ENCODE assay signal across 8 cellular contexts in genomic region chr20:62304331-62305148, GRCh38. TPM values are rescaled to one million over a fixed set of nuclear protein-coding genes. Genes with fewer than 3 reads are reported as not detected.
DNase-seq lines count a peak whose midpoint lies in the region; ATAC-seq and TF ChIP-seq lines count a peak whose summit lies in the region.

No MANE protein-coding gene starts in this region.

- intact Hi-C loops in IMR-90 (cut with micrococcal nuclease) = loop anchor here (10.0 kb wide), 1 partner anchor 190 kb away; no protein-coding TSS in a partner anchor
- intact Hi-C loops in posterior cingulate gyrus (cut with DNase I) = loop anchor here (5.0 kb wide), 1 partner anchor 63 kb away; the partner anchor contains the start of gene LAMA5

- H3K9me3 ChIP-seq in IMR-90 (ENCODE audit: control insufficient read depth, insufficient read depth, low read length) = no peaks in the 10 kb centered on the region
- no peaks in the 10 kb centered on the region for H3K9me3 ChIP-seq in muscle layer of colon (ENCODE audit: low read length)

- H3K4me1 ChIP-seq in ACC112 (ENCODE audit: control insufficient read depth, insufficient read depth, low read length, unreplicated experiment) = peaks cover 18% of the 10 kb centered on the region
- H3K4me1 ChIP-seq in IMR-90 (ENCODE audit: control insufficient read depth, insufficient read depth, low read length) = peaks cover 12% of the 10 kb centered on the region
- peaks cover 21% of the 10 kb centered on the region for H3K4me1 ChIP-seq in muscle layer of colon (ENCODE audit: insufficient read depth, low read length)

- WGBS in IMR-90 (ENCODE audit: extremely low coverage in 2 of 2, insufficient read length in 1 of 2), 2 experiments = 89% methylated on average over 18 of the region's 29 CpGs; no CpG with 5 or more reads in 1 of the 2 experiments

- H2AK5ac ChIP-seq in IMR-90 (ENCODE audit: low read depth, low read length) = no peak overlapping the region

- no peak overlapping the region for H2BK120ac ChIP-seq in IMR-90 (ENCODE audit: low read depth, low read length)

- H3K36me3 Mint-ChIP-seq in central memory CD8-positive, alpha-beta T cell (ENCODE audit: insufficient read depth) = peaks cover 24% of the 10 kb centered on the region

- no peak overlapping the region for H3K56ac ChIP-seq in IMR-90 (ENCODE audit: extremely low read depth, insufficient read depth, low read length)

- H2AK9ac ChIP-seq in IMR-90 (replicated peaks; ENCODE audit: low read depth, low read length, poor library complexity) = peak overlapping the region; percentile 99

- H3K79me2 ChIP-seq in ACC112 (ENCODE audit: control insufficient read depth, insufficient read depth, low read length, unreplicated experiment) = peaks cover 39% of the 10 kb centered on the region

- peaks cover 41% of the 10 kb centered on the region for H4K20me1 ChIP-seq in IMR-90 (ENCODE audit: insufficient read depth, low read length)

- POLR2A ChIA-PET in IMR-90 (lab: Charles Lee; ENCODE audit: unreplicated experiment) = no interaction called here

- H2AFZ ChIP-seq in ACC112 (ENCODE audit: low read length, unreplicated experiment) = no peak overlapping the region
- H2AFZ ChIP-seq in IMR-90 (replicated peaks; ENCODE audit: low read length, poor library complexity) = peak overlapping the region; percentile 24

- H3K36me3 ChIP-seq in ACC112 (ENCODE audit: insufficient read depth, low read length) = peaks cover 5% of the 10 kb centered on the region; the same call in 1 of the 2 replicates
- H3K36me3 ChIP-seq in IMR-90 (ENCODE audit: control insufficient read depth, insufficient read depth, low read length) = peaks cover 51% of the 10 kb centered on the region
- H3K36me3 ChIP-seq in muscle layer of colon (ENCODE audit: insufficient read depth, low read length) = peaks cover 48% of the 10 kb centered on the region

- H4K91ac ChIP-seq in IMR-90 (ENCODE audit: insufficient read depth, low read depth, low read length) = no peak overlapping the region

- no peaks in the 10 kb centered on the region for H3K27me3 Mint-ChIP-seq in central memory CD8-positive, alpha-beta T cell

- no peak for DNase-seq in IMR-90
- no peak for DNase-seq in central memory CD8-positive, alpha-beta T cell (ENCODE audit: low spot score in 2 of 2)
- DNase-seq in posterior cingulate gyrus = no peak
- no peak for DNase-seq in left lobe of liver (ENCODE audit: low spot score)

- no peak for TF ChIP-seq POLR2A in IMR-90 (IDR thresholded peaks at IDR 0.05; ENCODE audit: low read depth, low read length)

- no peak overlapping the region for H3K4ac ChIP-seq in IMR-90 (ENCODE audit: low read depth, low read length)

- H3K9me3 Mint-ChIP-seq in central memory CD8-positive, alpha-beta T cell = no peaks in the 10 kb centered on the region

- peaks cover 30% of the 10 kb centered on the region for H3K4me1 Mint-ChIP-seq in central memory CD8-positive, alpha-beta T cell

- peak overlapping the region; percentile 100 for H3K4me3 ChIP-seq in ACC112 (ENCODE audit: low read depth, low read length)
- peak overlapping the region; percentile 99 for H3K4me3 ChIP-seq in IMR-90 (ENCODE audit: insufficient read depth, low read depth, low read length)
- peak overlapping the region; percentile 42 to 88 for H3K4me3 ChIP-seq in muscle layer of colon (ENCODE audit: low read depth in 1 of 2, low read length in 2 of 2)

- BruUV-seq in IMR-90 (replicated peaks; lab: Mats Ljungman, UMichigan) = no TSS peak

- ATAC-seq in IMR-90 (ENCODE audit: low read depth) = no peak
- no peak for ATAC-seq in central memory CD8-positive, alpha-beta T cell (replicated peaks; ENCODE audit: extremely low read depth, poor library complexity, severe bottlenecking)
- ATAC-seq in HG02981 (IDR thresholded peaks at IDR 0.05; ENCODE audit: unreplicated experiment) = no peak
- no peak for ATAC-seq in left lobe of liver
- ATAC-seq in GM18858 (IDR thresholded peaks at IDR 0.05; ENCODE audit: unreplicated experiment) = no peak

- TF ChIP-seq RAD21 in IMR-90 (IDR thresholded peaks at IDR 0.05; ENCODE audit: low read length) = no peak

- H3K23ac ChIP-seq in IMR-90 (ENCODE audit: low read depth, low read length) = peak overlapping the region; percentile 77

- peak overlapping the region; percentile 98 for H3K4me2 ChIP-seq in IMR-90 (ENCODE audit: low read depth, low read length)

- in situ Hi-C loops in IMR-90 (cut with MboI; ENCODE audit: low sequenced_read_pairs) = loop anchor here (5.0 kb wide), 1 partner anchor 78 kb away; no protein-coding TSS in a partner anchor

- CTCF ChIA-PET in IMR-90 (lab: Yijun Ruan, JAX) = interaction anchor here (1.0 to 1.1 kb wide), 3 partner anchors 64 to 79 kb away, joined by 3 read pairs; no protein-coding TSS in a partner anchor

- H3K79me1 ChIP-seq in IMR-90 (ENCODE audit: low read depth in 1 of 2, low read length in 2 of 2) = peaks cover 0 to 34% of the 10 kb centered on the region in 2 experiments; a peak in 1 of 4 replicates

- no peak overlapping the region for H2BK5ac ChIP-seq in IMR-90 (ENCODE audit: low read depth, low read length, poor library complexity, severe bottlenecking)

- no peak for TF ChIP-seq CTCF in IMR-90 (conservative IDR thresholded peaks at IDR 0.05; ENCODE audit: low read depth, low read length)

- no peak overlapping the region for H3K14ac ChIP-seq in IMR-90 (replicated peaks; ENCODE audit: low read depth, low read length)

- 0 out of 2 replicates have a peak, but pooled peaks cover 6% of the 10 kb centered on the region for H3K9me1 ChIP-seq in IMR-90 (ENCODE audit: insufficient read depth, low read length)

- no peak overlapping the region for H4K5ac ChIP-seq in IMR-90 (ENCODE audit: low read depth, low read length)

- peak overlapping the region; percentile 89 for H3K9ac ChIP-seq in IMR-90 (ENCODE audit: low read depth, low read length)
- H3K9ac ChIP-seq in muscle layer of colon (ENCODE audit: low read length) = peak overlapping the region; percentile 37

- no peak overlapping the region for H2BK15ac ChIP-seq in IMR-90 (ENCODE audit: low read depth, low read length)

- no peak overlapping the region for H3K18ac ChIP-seq in IMR-90 (ENCODE audit: low read depth, low read length)

- H3K27me3 ChIP-seq in ACC112 (ENCODE audit: insufficient read depth, low read length) (no peaks in the 10 kb centered on the region), IMR-90 (ENCODE audit: control insufficient read depth, insufficient read depth, low read length) (no peaks in the 10 kb centered on the region), muscle layer of colon (ENCODE audit: control insufficient read depth in 1 of 2, insufficient read depth in 2 of 2, low read length in 2 of 2) (no peaks in the 10 kb centered on the region)

- dilution Hi-C loops in IMR-90 (cut with HindIII; ENCODE audit: low sequenced_read_pairs, unreplicated experiment) = no loop called here

- H3K27ac ChIP-seq in ACC112 (ENCODE audit: low read depth, low read length) (no peak overlapping the region), IMR-90 (ENCODE audit: insufficient read depth, low read length) (peak overlapping the region; percentile 9; the same call in 1 of the 2 replicates), muscle layer of colon (ENCODE audit: low read depth, low read length) (peak overlapping the region; percentile 75)

- H3K27ac Mint-ChIP-seq in central memory CD8-positive, alpha-beta T cell (ENCODE audit: low read depth) = peak overlapping the region; percentile 83

- no peak overlapping the region for H4K8ac ChIP-seq in IMR-90 (ENCODE audit: low read depth in 2 of 2, low read length in 2 of 2)

- peak overlapping the region; percentile 96 for H3K4me3 Mint-ChIP-seq in central memory CD8-positive, alpha-beta T cell

- no peak overlapping the region for H2BK20ac ChIP-seq in IMR-90 (ENCODE audit: low read depth, low read length)

TF ChIP-seq in IMR-90, 13 proteins besides CTCF, POLR2A, EP300 and RAD21:
- TF ChIP-seq MXI1 (IDR thresholded peaks at IDR 0.05; ENCODE audit: borderline replicate concordance, low read depth, low read length) = no peak
- TF ChIP-seq MAFK (IDR thresholded peaks at IDR 0.05; ENCODE audit: low read depth, low read length) = no peak
- no peak for TF ChIP-seq MAZ (IDR thresholded peaks at IDR 0.05; ENCODE audit: borderline replicate concordance, low read depth, low read length)

RNA-seq across cellular contexts. Expression of gene ADRM1, which starts 1.7 kb away (rescaled TPM):
- total RNA-seq in IMR-90 (2012; rRNA removed) (96.9 and 103 TPM in 2 replicates), left lobe of liver (61.0 TPM)
- 149 and 188 TPM in 2 replicates for polyA plus RNA-seq in IMR-90 (2012; rRNA removed)
- polyA plus RNA-seq in IMR-90 (2012; cell fraction: cytosol; rRNA removed) = 188 and 201 TPM in 2 replicates
- 76.7 and 165 TPM in 2 replicates for polyA plus RNA-seq in IMR-90 (2012; cell fraction: nucleus; rRNA removed; ENCODE audit: low replicate concordance)
